Comparison of ENCODE assay signal across 8 cellular contexts in the genomic region with DNA sequence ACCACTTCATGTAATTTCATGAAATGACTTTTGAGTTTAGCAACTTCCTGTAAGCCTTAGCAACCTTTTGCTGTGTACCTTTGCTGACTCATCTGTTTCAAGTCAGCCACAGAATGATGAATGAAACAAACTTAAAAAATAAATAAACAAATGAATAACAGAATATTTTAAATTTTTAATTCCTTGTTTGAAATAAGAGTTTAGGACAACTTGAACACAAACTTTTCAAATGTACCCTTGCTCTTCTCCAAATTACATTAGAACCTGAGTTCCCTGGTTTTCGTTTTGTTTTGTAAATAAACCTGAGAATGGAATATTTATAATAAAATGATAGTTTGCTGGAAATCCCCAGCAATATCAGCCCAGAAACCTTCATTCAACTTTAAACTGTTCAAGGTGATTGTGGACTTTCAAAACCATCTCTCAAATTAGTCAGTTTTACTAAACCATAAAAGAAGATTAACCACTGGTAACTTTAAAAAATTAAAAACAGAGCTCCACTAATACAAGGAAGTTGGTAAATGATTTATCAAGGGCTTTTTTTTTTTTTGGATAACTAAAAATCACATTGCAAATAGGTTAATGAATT. TPM values are rescaled to one million over a fixed set of nuclear protein-coding genes. Genes with fewer than 3 reads are reported as not detected.
DNase-seq lines count a peak whose midpoint lies in the region; ATAC-seq and TF ChIP-seq lines count a peak whose summit lies in the region.

No MANE protein-coding gene starts in this region.

- H3K79me2 ChIP-seq in neural progenitor cell (ENCODE audit: low read depth): no peaks in the 10 kb centered on the region

- DNase-seq in OCI-M1 (lab: John Stamatoyannopoulos, UW) (peak; percentile 87), fibroblast of gingiva (ENCODE audit: low read depth) (peak; percentile 63), immature natural killer cell (no peak), neural progenitor cell (ENCODE audit: low spot score) (no peak), superior temporal gyrus (ENCODE audit: extremely low spot score) (no peak)

- H3K4me2 ChIP-seq in BLaER1 treated with 17β-estradiol and CSF1 and Interleukin-3, amounts not matched to agents 10 nM and 100 nM: peak overlapping the region; percentile 34 to 75 (median 52); a peak in 19 of 22 replicates
- H3K4me2 ChIP-seq in neural progenitor cell: no peak overlapping the region

- no peak for TF ChIP-seq CTCF in neural progenitor cell (IDR thresholded peaks at IDR 0.05)

- H3K27ac ChIP-seq in BLaER1 treated with 17β-estradiol and CSF1 and Interleukin-3, amounts not matched to agents 10 nM and 100 nM: peak overlapping the region in 9 of 11 experiments; percentile 48 to 74 (median 56); a peak in 17 of 22 replicates
- H3K27ac ChIP-seq in neural progenitor cell: no peak overlapping the region

- H3K27me3 Mint-ChIP-seq in immature natural killer cell (ENCODE audit: low read depth in 3 of 3) (peaks cover 1 to 6% (median 5%) of the 10 kb centered on the region in 3 donors), neural progenitor cell (ENCODE audit: insufficient read depth, low read depth) (peaks cover 4% of the 10 kb centered on the region)

- H3K27me3 ChIP-seq in BLaER1 treated with 17β-estradiol and CSF1 and Interleukin-3, amounts not matched to agents 10 nM and 100 nM: no peaks in the 10 kb centered on the region
- no peaks in the 10 kb centered on the region for H3K27me3 ChIP-seq in neural progenitor cell

- no peak overlapping the region for H3K27ac Mint-ChIP-seq in immature natural killer cell
- H3K27ac Mint-ChIP-seq in neural progenitor cell: no peak overlapping the region

- H3K9me3 Mint-ChIP-seq in immature natural killer cell (no peaks in the 10 kb centered on the region), neural progenitor cell (peaks cover 2% of the 10 kb centered on the region)

- no peaks in the 10 kb centered on the region for H3F3A ChIP-seq in neural progenitor cell (ENCODE audit: low read depth)

- peaks cover 0 to 7% (median 0%) of the 10 kb centered on the region in 3 donors for H3K36me3 Mint-ChIP-seq in immature natural killer cell
- no peaks in the 10 kb centered on the region for H3K36me3 Mint-ChIP-seq in neural progenitor cell

- no peak overlapping the region for H2AFZ ChIP-seq in neural progenitor cell (replicated peaks)

- no peaks in the 10 kb centered on the region for H4K20me1 ChIP-seq in BLaER1 treated with 17β-estradiol and CSF1 and Interleukin-3, amounts not matched to agents 10 nM and 100 nM
- no peaks in the 10 kb centered on the region for H4K20me1 ChIP-seq in neural progenitor cell (ENCODE audit: low read depth)

- H3K36me3 ChIP-seq in BLaER1 treated with 17β-estradiol and CSF1 and Interleukin-3, amounts not matched to agents 10 nM and 100 nM: peaks cover 0 to 9% (median 0%) of the 10 kb centered on the region in 11 experiments; a peak in 3 of 22 replicates
- no peaks in the 10 kb centered on the region for H3K36me3 ChIP-seq in neural progenitor cell

- H3K4me3 ChIP-seq in BLaER1 treated with 17β-estradiol and CSF1 and Interleukin-3, amounts not matched to agents 10 nM and 100 nM: no peak overlapping the region
- no peak overlapping the region for H3K4me3 ChIP-seq in neural progenitor cell

- peak; percentile 71 for ATAC-seq in GM19025 (IDR thresholded peaks at IDR 0.05; ENCODE audit: low read depth, unreplicated experiment)
- ATAC-seq in HG03066 (IDR thresholded peaks at IDR 0.05; ENCODE audit: low read depth, unreplicated experiment): peak; percentile 86

- peak overlapping the region in 3 of 11 experiments; percentile 29 to 58 (median 42); a peak in 3 of 22 replicates for H3K9ac ChIP-seq in BLaER1 treated with 17β-estradiol and CSF1 and Interleukin-3, amounts not matched to agents 10 nM and 100 nM
- H3K9ac ChIP-seq in neural progenitor cell: no peak overlapping the region

- H3K4me1 ChIP-seq in BLaER1 treated with 17β-estradiol and CSF1 and Interleukin-3, amounts not matched to agents 10 nM and 100 nM: peaks cover 20 to 69% (median 49%) of the 10 kb centered on the region in 10 experiments
- no peaks in the 10 kb centered on the region for H3K4me1 ChIP-seq in neural progenitor cell

- H3K4me1 Mint-ChIP-seq in immature natural killer cell (peaks cover 9 to 25% of the 10 kb centered on the region in 2 donors), neural progenitor cell (peaks cover 19% of the 10 kb centered on the region)

- no peaks in the 10 kb centered on the region for H3K9me3 ChIP-seq in BLaER1 treated with 17β-estradiol and CSF1 and Interleukin-3, amounts not matched to agents 10 nM and 100 nM (replicated peaks in 1 of 11)
- no peaks in the 10 kb centered on the region for H3K9me3 ChIP-seq in neural progenitor cell (ENCODE audit: low read depth)

- H3K4me3 Mint-ChIP-seq in immature natural killer cell (no peak overlapping the region), neural progenitor cell (no peak overlapping the region)

RNA-seq across cellular contexts. Expression of gene MBOAT1, which starts 10.1 kb away (rescaled TPM):
- polyA plus RNA-seq in immature natural killer cell: under 1 TPM in 2 of 3 donors, not detected in 1; 0.14 to 0.76 TPM
- total RNA-seq in neural progenitor cell (ENCODE audit: low replicate concordance): 0.45 and 1.1 TPM in 2 replicates

Comparison
In these comparisons a context has a peak if more than half of its experiments do, and no peak if none do; other contexts are left out.
1. DNase-seq: peak in OCI-M1 (single experiment) and fibroblast of gingiva (single experiment); none in immature natural killer cell (0 of 3), neural progenitor cell (single experiment) and superior temporal gyrus (single experiment).